ENCODE assay signal across 19 cellular contexts in the genomic region with DNA sequence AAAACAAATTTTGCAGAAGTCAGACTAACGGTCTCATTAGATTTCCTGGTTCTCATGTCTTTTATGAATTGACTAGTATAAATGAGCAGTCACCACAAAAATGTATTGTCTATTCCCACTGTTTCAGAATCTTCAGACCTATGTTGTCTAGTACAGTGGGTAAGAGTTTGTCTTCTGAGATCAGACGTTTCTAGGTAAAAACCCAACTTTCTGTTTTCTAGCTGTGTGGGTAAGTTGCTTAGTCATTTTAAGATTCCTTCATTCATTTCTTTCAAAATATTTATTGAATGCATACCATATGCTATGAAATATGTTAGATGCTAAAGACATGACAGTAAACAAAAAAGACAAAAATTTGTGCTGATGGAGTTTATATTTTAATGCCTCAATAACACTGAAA.
"Had no signal": no experiment of that assay in that cellular context is flagged by ENCODE, and none has a peak within 500 bp of the region (broad histone marks: within the 10 kb centered on the region; RNA-seq: fewer than 3 reads in every experiment).

No MANE protein-coding gene starts in this region.

- H3K4me1 Mint-ChIP-seq: activated CD4-positive, alpha-beta T cell treated with anti-CD3 and anti-CD28 coated beads for 36 hours; activated naive CD4-positive, alpha-beta T cell treated with anti-CD3 and anti-CD28 coated beads, Interleukin-2, amount 10 ng/mL, durations not matched to agents 7 days and 5 days; activated naive CD8-positive, alpha-beta T cell treated with anti-CD3 and anti-CD28 coated beads, Interleukin-2, amount 50 U/mL, for 24 hours; neural crest cell had no signal

- DNase-seq: activated CD4-positive, alpha-beta memory T cell treated with anti-CD3 and anti-CD28 coated beads, Interleukin-2, amount 10 ng/mL, durations not matched to agents 7 days and 5 days; activated CD4-positive, alpha-beta T cell treated with anti-CD3 and anti-CD28 coated beads for 36 hours; activated effector memory CD4-positive, alpha-beta T cell treated with Interleukin-2 at 50 U/mL for 16 hours; activated naive CD4-positive, alpha-beta T cell treated with anti-CD3 and anti-CD28 coated beads, Interleukin-2, amount 10 ng/mL, durations not matched to agents 7 days and 5 days; activated naive CD8-positive, alpha-beta T cell treated with anti-CD3 and anti-CD28 coated beads, Interleukin-2, amount 50 U/mL, for 24 hours; activated T-cell treated with anti-CD3 and anti-CD28 coated beads, Interleukin-2, amount 50 U/mL, for 4 hours; cortex of kidney; kidney; left lung; mammary epithelial cell; stimulated activated CD4-positive, alpha-beta T cell treated with anti-CD3 and anti-CD28 coated beads, Interleukin-12 subunit alpha, Interleukin-12 subunit beta, amount 100 ng/mL, for 4 hours; stimulated activated CD4-positive, alpha-beta T cell treated with anti-CD3 and anti-CD28 coated beads, Interleukin-1b, Interleukin-23, amount 100 ng/mL, for 48 hours; stimulated activated naive CD8-positive, alpha-beta T cell treated with anti-CD3 and anti-CD28 coated beads, Interleukin-15, Interleukin-2, amounts not matched to agents 100 U/mL and 50 U/mL, for 24 hours; substantia nigra; tibial artery had no signal

- H3K4me1 ChIP-seq: ascending aorta, breast epithelium, left lung, tibial artery had no signal

- H3K27ac Mint-ChIP-seq: activated CD4-positive, alpha-beta memory T cell treated with anti-CD3 and anti-CD28 coated beads, Interleukin-2, amount 10 ng/mL, durations not matched to agents 7 days and 5 days; activated CD4-positive, alpha-beta T cell treated with anti-CD3 and anti-CD28 coated beads for 36 hours; activated naive CD4-positive, alpha-beta T cell treated with anti-CD3 and anti-CD28 coated beads, Interleukin-2, amount 10 ng/mL, durations not matched to agents 7 days and 5 days; activated naive CD8-positive, alpha-beta T cell treated with anti-CD3 and anti-CD28 coated beads, Interleukin-2, amount 50 U/mL, for 24 hours; progenitor cell of endocrine pancreas had no signal

- H3K36me3 ChIP-seq: ascending aorta, breast epithelium, left lung, tibial artery had no signal

- ATAC-seq: activated CD4-positive, alpha-beta T cell treated with anti-CD3 and anti-CD28 coated beads for 36 hours; activated naive CD8-positive, alpha-beta T cell treated with anti-CD3 and anti-CD28 coated beads, Interleukin-2, amount 50 U/mL, for 24 hours; activated T-cell treated with anti-CD3 and anti-CD28 coated beads, Interleukin-2, amount 50 U/mL, for 4 hours; left lung; stimulated activated naive CD8-positive, alpha-beta T cell treated with anti-CD3 and anti-CD28 coated beads, Interleukin-15, Interleukin-2, amounts not matched to agents 100 U/mL and 50 U/mL, for 24 hours had no signal

- H3K4me3 ChIP-seq: ascending aorta, breast epithelium, left lung, tibial artery had no signal

- H3K27ac ChIP-seq: ascending aorta, breast epithelium, left lung, tibial artery had no signal

- H3K9me3 ChIP-seq: ascending aorta, tibial artery had no signal

- H3K4me3 Mint-ChIP-seq: activated CD4-positive, alpha-beta memory T cell treated with anti-CD3 and anti-CD28 coated beads, Interleukin-2, amount 10 ng/mL, durations not matched to agents 7 days and 5 days; activated CD4-positive, alpha-beta T cell treated with anti-CD3 and anti-CD28 coated beads for 36 hours; activated naive CD4-positive, alpha-beta T cell treated with anti-CD3 and anti-CD28 coated beads, Interleukin-2, amount 10 ng/mL, durations not matched to agents 7 days and 5 days; activated naive CD8-positive, alpha-beta T cell treated with anti-CD3 and anti-CD28 coated beads, Interleukin-2, amount 50 U/mL, for 24 hours; activated T-cell treated with anti-CD3 and anti-CD28 coated beads, Interleukin-2, amount 50 U/mL, for 4 hours; neural crest cell had no signal

- H3K36me3 Mint-ChIP-seq: activated naive CD4-positive, alpha-beta T cell treated with anti-CD3 and anti-CD28 coated beads, Interleukin-2, amount 10 ng/mL, durations not matched to agents 7 days and 5 days had no signal

- H3K9me3 Mint-ChIP-seq: activated T-cell treated with anti-CD3 and anti-CD28 coated beads, Interleukin-2, amount 50 U/mL, for 4 hours had no signal

- H3K27me3 ChIP-seq: ascending aorta, breast epithelium, left lung, tibial artery had no signal

- H3K27me3 Mint-ChIP-seq: activated CD4-positive, alpha-beta memory T cell treated with anti-CD3 and anti-CD28 coated beads, Interleukin-2, amount 10 ng/mL, durations not matched to agents 7 days and 5 days; activated CD4-positive, alpha-beta T cell treated with anti-CD3 and anti-CD28 coated beads for 36 hours; activated naive CD4-positive, alpha-beta T cell treated with anti-CD3 and anti-CD28 coated beads, Interleukin-2, amount 10 ng/mL, durations not matched to agents 7 days and 5 days; activated naive CD8-positive, alpha-beta T cell treated with anti-CD3 and anti-CD28 coated beads, Interleukin-2, amount 50 U/mL, for 24 hours; progenitor cell of endocrine pancreas had no signal
